Comparison of ENCODE assay signal across 21 cellular contexts in the genomic region with DNA sequence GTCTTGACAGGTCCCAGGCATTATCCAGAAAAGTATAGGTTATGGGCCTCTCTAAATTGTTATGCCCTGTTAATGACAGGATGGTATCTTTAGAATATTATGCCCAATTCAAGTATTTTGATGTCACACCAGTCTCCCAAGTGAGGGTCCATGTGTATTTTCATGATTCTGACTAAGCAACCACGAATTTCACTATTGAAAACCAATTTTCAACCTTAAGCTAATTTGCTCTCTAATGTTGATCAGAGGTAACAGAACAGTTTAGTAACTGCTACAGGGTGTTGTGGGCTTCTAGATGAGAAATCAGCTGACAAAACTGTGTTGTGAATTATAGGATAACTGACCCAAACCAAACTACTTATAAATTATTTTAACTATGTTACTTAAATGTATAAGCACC.
"Had no signal": no experiment of that assay in that cellular context is flagged by ENCODE, and none has a peak within 500 bp of the region (broad histone marks: within the 10 kb centered on the region; RNA-seq: fewer than 3 reads in every experiment).

No MANE protein-coding gene starts in this region.

- H3K4me1 ChIP-seq: foreskin keratinocyte, psoas muscle, right lobe of liver, stomach had no signal

- H3K4me3 Mint-ChIP-seq: endodermal cell; nephron progenitor cell; stimulated activated effector memory CD8-positive, alpha-beta T cell treated with anti-CD3 and anti-CD28 coated beads, Interleukin-12 subunit alpha, Interleukin-12 subunit beta, amount 100 ng/mL, for 72 hours had no signal

- H3K9me3 ChIP-seq: right lobe of liver, stomach, thoracic aorta had no signal

- H3K27me3 ChIP-seq: foreskin keratinocyte, right lobe of liver, stomach had no signal

- H3K27ac Mint-ChIP-seq: endodermal cell; stimulated activated effector memory CD8-positive, alpha-beta T cell treated with anti-CD3 and anti-CD28 coated beads, Interleukin-12 subunit alpha, Interleukin-12 subunit beta, amount 100 ng/mL, for 72 hours had no signal

- DNase-seq: effector CD4-positive, alpha-beta T cell; endodermal cell; erythroblast; foreskin keratinocyte; left colon; left ventricle myocardium superior; mesenchymal stem cell; midbrain; nephron progenitor cell; psoas muscle; retina; right lobe of liver; stimulated activated CD4-positive, alpha-beta T cell treated with anti-CD3 and anti-CD28 coated beads, Interleukin-4, amount 100 ng/mL, for 1 hour; stimulated activated CD8-positive, alpha-beta memory T cell treated with anti-CD3 and anti-CD28 coated beads, Interleukin-4, amount 100 ng/mL, for 48 hours; stomach; substantia nigra; trophoblast cell had no signal

- H3K27ac ChIP-seq: coronary artery, foreskin keratinocyte, psoas muscle, right lobe of liver, stomach, thoracic aorta had no signal

- ATAC-seq: foreskin keratinocyte; left colon; left ventricle myocardium superior; psoas muscle; right lobe of liver; stimulated activated effector memory CD8-positive, alpha-beta T cell treated with anti-CD3 and anti-CD28 coated beads, Interleukin-12 subunit alpha, Interleukin-12 subunit beta, amount 100 ng/mL, for 72 hours had no signal

- H3K4me3 ChIP-seq: coronary artery, lung, psoas muscle, right lobe of liver, stomach, thoracic aorta had no signal
